ENCODE assay signal across 16 cellular contexts in genomic region chr4:40544216-40544615, GRCh38.
DNase-seq lines count a peak whose midpoint lies in the region; ATAC-seq, FAIRE-seq and TF ChIP-seq lines count a peak whose summit lies in the region.
"Had no signal": no experiment of that assay in that cellular context is flagged by ENCODE, and none has a peak within 500 bp of the region (broad histone marks: within the 10 kb centered on the region; RNA-seq: fewer than 3 reads in every experiment).

No MANE protein-coding gene starts in this region.

- FAIRE-seq in kidney (lab: Jason Lieb, UNC): no peak
- FAIRE-seq: G401.6, GM12892, K562 had no signal

- no peak for DNase-seq in GM23338 (ENCODE audit: low spot score)
- DNase-seq in WTC11 (ENCODE audit: low spot score): no peak
- no peak for DNase-seq in kidney
- DNase-seq in G401 (ENCODE audit: low spot score): no peak
- DNase-seq in prostate gland (ENCODE audit: low spot score): no peak
- no peak for DNase-seq in activated CD8-positive, alpha-beta T cell treated with anti-CD3 and anti-CD28 coated beads, Interleukin-2, amount 10 ng/mL, durations not matched to agents 7 days and 5 days
- DNase-seq in natural killer cell treated with Interleukin-12 subunit alpha and Interleukin-12 subunit beta and Interleukin-15 and Interleukin-18, amount 100 ng/mL, for 72 hours (ENCODE audit: low spot score): no peak
- DNase-seq: ACHN; CD4-positive, alpha-beta T cell; DMS79 had no signal

- no peaks in the 10 kb centered on the region for H3F3A ChIP-seq in GM23338 (replicated peaks; ENCODE audit: low read depth)

- H3K9me2 ChIP-seq in GM23338 (ENCODE audit: insufficient read depth): no peaks in the 10 kb centered on the region

- no peak overlapping the region for H2AFZ ChIP-seq in GM23338

- no peaks in the 10 kb centered on the region for H3K9me3 Mint-ChIP-seq in GM23338
- H3K9me3 Mint-ChIP-seq in WTC11: no peaks in the 10 kb centered on the region
- no peaks in the 10 kb centered on the region for H3K9me3 Mint-ChIP-seq in activated CD8-positive, alpha-beta T cell treated with anti-CD3 and anti-CD28 coated beads, Interleukin-2, amount 10 ng/mL, durations not matched to agents 7 days and 5 days (ENCODE audit: insufficient read depth)
- H3K9me3 Mint-ChIP-seq in natural killer cell treated with Interleukin-12 subunit alpha and Interleukin-12 subunit beta and Interleukin-15 and Interleukin-18, amount 100 ng/mL, for 72 hours: no peaks in the 10 kb centered on the region
- H3K9me3 Mint-ChIP-seq: CD4-positive, alpha-beta T cell had no signal

- peaks cover 68% of the 10 kb centered on the region for H3K36me3 Mint-ChIP-seq in GM23338 (ENCODE audit: low read depth)
- H3K36me3 Mint-ChIP-seq in WTC11: peaks cover 48% of the 10 kb centered on the region
- H3K36me3 Mint-ChIP-seq in activated CD8-positive, alpha-beta T cell treated with anti-CD3 and anti-CD28 coated beads, Interleukin-2, amount 10 ng/mL, durations not matched to agents 7 days and 5 days (ENCODE audit: low read depth): no peaks in the 10 kb centered on the region
- no peaks in the 10 kb centered on the region for H3K36me3 Mint-ChIP-seq in natural killer cell treated with Interleukin-12 subunit alpha and Interleukin-12 subunit beta and Interleukin-15 and Interleukin-18, amount 100 ng/mL, for 72 hours

- peaks cover 11% of the 10 kb centered on the region for H3K4me1 Mint-ChIP-seq in GM23338
- H3K4me1 Mint-ChIP-seq in WTC11: peaks cover 14% of the 10 kb centered on the region
- no peaks in the 10 kb centered on the region for H3K4me1 Mint-ChIP-seq in activated CD8-positive, alpha-beta T cell treated with anti-CD3 and anti-CD28 coated beads, Interleukin-2, amount 10 ng/mL, durations not matched to agents 7 days and 5 days (ENCODE audit: low read depth)
- no peaks in the 10 kb centered on the region for H3K4me1 Mint-ChIP-seq in natural killer cell treated with Interleukin-12 subunit alpha and Interleukin-12 subunit beta and Interleukin-15 and Interleukin-18, amount 100 ng/mL, for 72 hours (ENCODE audit: low read depth in 2 of 2)

- H3K4me2 ChIP-seq in GM23338: no peak overlapping the region
- H3K4me2 ChIP-seq: BLaER1 treated with 17β-estradiol and CSF1 and Interleukin-3, amounts not matched to agents 10 nM and 100 nM had no signal

- no peak overlapping the region for H3K4me3 Mint-ChIP-seq in GM23338
- no peak overlapping the region for H3K4me3 Mint-ChIP-seq in WTC11
- no peak overlapping the region for H3K4me3 Mint-ChIP-seq in activated CD8-positive, alpha-beta T cell treated with anti-CD3 and anti-CD28 coated beads, Interleukin-2, amount 10 ng/mL, durations not matched to agents 7 days and 5 days
- no peak overlapping the region for H3K4me3 Mint-ChIP-seq in natural killer cell treated with Interleukin-12 subunit alpha and Interleukin-12 subunit beta and Interleukin-15 and Interleukin-18, amount 100 ng/mL, for 72 hours
- H3K4me3 Mint-ChIP-seq: CD4-positive, alpha-beta T cell had no signal

- intact Hi-C loops in kidney (cut with DNase I) (no loop called here), prostate gland (cut with DNase I) (no loop called here)

- peak overlapping the region; percentile 65 for H3K27ac Mint-ChIP-seq in GM23338
- peak overlapping the region; percentile 40 for H3K27ac Mint-ChIP-seq in WTC11
- no peak overlapping the region for H3K27ac Mint-ChIP-seq in activated CD8-positive, alpha-beta T cell treated with anti-CD3 and anti-CD28 coated beads, Interleukin-2, amount 10 ng/mL, durations not matched to agents 7 days and 5 days
- H3K27ac Mint-ChIP-seq in natural killer cell treated with Interleukin-12 subunit alpha and Interleukin-12 subunit beta and Interleukin-15 and Interleukin-18, amount 100 ng/mL, for 72 hours: no peak overlapping the region
- H3K27ac Mint-ChIP-seq: CD4-positive, alpha-beta T cell had no signal

- CTCF ChIA-PET in WTC11 (lab: Charles Lee): interaction anchor here (0.6 to 1.5 kb wide), 2 partner anchors 156 to 175 kb away, joined by 3 read pairs; no protein-coding TSS in a partner anchor
- CTCF ChIA-PET in activated CD8-positive, alpha-beta T cell treated with anti-CD3 and anti-CD28 coated beads, Interleukin-2, amount 10 ng/mL, durations not matched to agents 7 days and 5 days (lab: Charles Lee): no interaction called here

- TF ChIP-seq CTCF in GM23338 (conservative IDR thresholded peaks at IDR 0.05; ENCODE audit: low read depth in 2 of 2) (no peak), WTC11 (IDR thresholded peaks at IDR 0.05) (no peak), kidney (IDR thresholded peaks at IDR 0.05; ENCODE audit: borderline replicate concordance, extremely low read depth, insufficient read depth) (no peak), prostate gland (IDR thresholded peaks at IDR 0.05) (no peak)

- no peak for TF ChIP-seq POLR2A in prostate gland (IDR thresholded peaks at IDR 0.05)

- peaks cover 29% of the 10 kb centered on the region for H4K20me1 ChIP-seq in GM23338 (replicated peaks; ENCODE audit: insufficient read depth)

- 91% methylated on average over 7 of the region's 7 CpGs for WGBS in prostate gland

- in situ Hi-C loops in G401 (cut with HindIII; ENCODE audit: low sequenced_read_pairs): no loop called here

- H3K9ac ChIP-seq in kidney (ENCODE audit: low read length in 2 of 2): no peak overlapping the region
- H3K9ac ChIP-seq: BLaER1 treated with 17β-estradiol and CSF1 and Interleukin-3, amounts not matched to agents 10 nM and 100 nM had no signal

- peaks cover 29% of the 10 kb centered on the region for H3K36me3 ChIP-seq in GM23338 (ENCODE audit: insufficient read depth)
- no peaks in the 10 kb centered on the region for H3K36me3 ChIP-seq in kidney (ENCODE audit: control insufficient read depth in 1 of 2, insufficient read depth in 2 of 2, low read length in 2 of 2)
- H3K36me3 ChIP-seq in prostate gland: no peaks in the 10 kb centered on the region

- H3K4me1 ChIP-seq in GM23338 (ENCODE audit: insufficient read depth): peaks cover 4% of the 10 kb centered on the region; the same call in 1 of the 2 replicates
- H3K4me1 ChIP-seq in kidney (ENCODE audit: control insufficient read depth in 1 of 2, insufficient read depth in 1 of 2, low read depth in 1 of 2, low read length in 2 of 2): peaks cover 18 to 29% of the 10 kb centered on the region in 2 donors
- H3K4me1 ChIP-seq in prostate gland (replicated peaks): peaks cover 10% of the 10 kb centered on the region

- no peaks in the 10 kb centered on the region for H3K9me3 ChIP-seq in kidney (ENCODE audit: control insufficient read depth in 1 of 2, low read length in 2 of 2)
- no peaks in the 10 kb centered on the region for H3K9me3 ChIP-seq in prostate gland
- H3K9me3 ChIP-seq: BLaER1 treated with 17β-estradiol and CSF1 and Interleukin-3, amounts not matched to agents 10 nM and 100 nM had no signal

- H3K27ac ChIP-seq in GM23338 (ENCODE audit: low read depth): 0 out of 2 replicates have a peak overlapping the region, but pooled peaks have one; percentile 41
- peak overlapping the region; percentile 25 to 52 for H3K27ac ChIP-seq in kidney (ENCODE audit: low read depth in 2 of 2, low read length in 2 of 2)
- no peak overlapping the region for H3K27ac ChIP-seq in prostate gland
- H3K27ac ChIP-seq: BLaER1 treated with 17β-estradiol and CSF1 and Interleukin-3, amounts not matched to agents 10 nM and 100 nM; HL-60 had no signal

- ATAC-seq in GM23338 (no peak), WTC11 (no peak)
- no peak for ATAC-seq in activated CD8-positive, alpha-beta T cell treated with anti-CD3 and anti-CD28 coated beads, Interleukin-2, amount 10 ng/mL, durations not matched to agents 7 days and 5 days
- ATAC-seq in natural killer cell treated with Interleukin-12 subunit alpha and Interleukin-12 subunit beta and Interleukin-15 and Interleukin-18, amount 100 ng/mL, for 72 hours: no peak
- ATAC-seq: HCT116, K562 had no signal

- H3K27me3 Mint-ChIP-seq in GM23338 (ENCODE audit: insufficient read depth, low read depth, poor library complexity) (peaks cover 4% of the 10 kb centered on the region), WTC11 (ENCODE audit: low read depth) (no peaks in the 10 kb centered on the region)
- peaks cover 2% of the 10 kb centered on the region for H3K27me3 Mint-ChIP-seq in activated CD8-positive, alpha-beta T cell treated with anti-CD3 and anti-CD28 coated beads, Interleukin-2, amount 10 ng/mL, durations not matched to agents 7 days and 5 days (ENCODE audit: low read depth)
- no peaks in the 10 kb centered on the region for H3K27me3 Mint-ChIP-seq in natural killer cell treated with Interleukin-12 subunit alpha and Interleukin-12 subunit beta and Interleukin-15 and Interleukin-18, amount 100 ng/mL, for 72 hours
- H3K27me3 Mint-ChIP-seq: CD4-positive, alpha-beta T cell had no signal

- POLR2A ChIA-PET in WTC11 (lab: Charles Lee): interaction anchor here (0.6 kb wide), 1 partner anchor 15 kb away, joined by 3 read pairs; no protein-coding TSS in a partner anchor
- POLR2A ChIA-PET in activated CD8-positive, alpha-beta T cell treated with anti-CD3 and anti-CD28 coated beads, Interleukin-2, amount 10 ng/mL, durations not matched to agents 7 days and 5 days (lab: Charles Lee): no interaction called here

- peaks cover 67% of the 10 kb centered on the region for H3K79me2 ChIP-seq in GM23338 (replicated peaks; ENCODE audit: insufficient read depth)

- H3K4me3 ChIP-seq in GM23338: no peak overlapping the region
- no peak overlapping the region for H3K4me3 ChIP-seq in kidney (ENCODE audit: low read length in 2 of 2)
- no peak overlapping the region for H3K4me3 ChIP-seq in prostate gland
- H3K4me3 ChIP-seq: BLaER1 treated with 17β-estradiol and CSF1 and Interleukin-3, amounts not matched to agents 10 nM and 100 nM; K562 had no signal

- H3K27me3 ChIP-seq in GM23338 (ENCODE audit: insufficient read depth) (no peaks in the 10 kb centered on the region), prostate gland (replicated peaks; ENCODE audit: insufficient read depth) (no peaks in the 10 kb centered on the region)
- H3K27me3 ChIP-seq: BLaER1 treated with 17β-estradiol and CSF1 and Interleukin-3, amounts not matched to agents 10 nM and 100 nM had no signal

TF ChIP-seq in GM23338, 12 proteins besides CTCF, POLR2A, EP300 and RAD21 (continues in another document):
- TF ChIP-seq NANOG (IDR thresholded peaks at IDR 0.05; ENCODE audit: borderline replicate concordance) (no peak), ZNF114 (CRISPR knock-in tag; IDR thresholded peaks at IDR 0.05) (no peak), JUNB (IDR thresholded peaks at IDR 0.05; ENCODE audit: unreplicated experiment) (no peak), CREB1 (CRISPR knock-in tag; IDR thresholded peaks at IDR 0.05; ENCODE audit: low read depth) (no peak), POLR2AphosphoS5 (IDR thresholded peaks at IDR 0.05; ENCODE audit: low read depth) (no peak)

TF ChIP-seq in WTC11, 78 proteins besides CTCF, POLR2A, EP300 and RAD21 (continues in another document):
- TF ChIP-seq ETV6 (CRISPR knock-in tag; IDR thresholded peaks at IDR 0.05): no peak
- TF ChIP-seq USF2 (CRISPR knock-in tag; IDR thresholded peaks at IDR 0.05): no peak

Comparison
In these comparisons a context has a peak if more than half of its experiments do, and no peak if none do; other contexts are left out.
1. H3K27ac ChIP-seq: peak in GM23338 (single experiment) and kidney (2 of 2); none in prostate gland (0 of 2).
2. H3K27ac Mint-ChIP-seq: peak in GM23338 (single experiment) and WTC11 (single experiment); none in activated CD8-positive, alpha-beta T cell treated with anti-CD3 and anti-CD28 coated beads, Interleukin-2, amount 10 ng/mL, durations not matched to agents 7 days and 5 days (single experiment) and natural killer cell treated with Interleukin-12 subunit alpha and Interleukin-12 subunit beta and Interleukin-15 and Interleukin-18, amount 100 ng/mL, for 72 hours (0 of 2).